In genomic region chr6:136772685-136773472, GRCh38 we compare ENCODE assay signal across 9 cellular contexts. TPM values are rescaled to one million over a fixed set of nuclear protein-coding genes. Genes with fewer than 3 reads are reported as not detected.
DNase-seq lines count a peak whose midpoint lies in the region; ATAC-seq and TF ChIP-seq lines count a peak whose summit lies in the region.
"Had no signal": no experiment of that assay in that cellular context is flagged by ENCODE, and none has a peak within 500 bp of the region (broad histone marks: within the 10 kb centered on the region; RNA-seq: fewer than 3 reads in every experiment).

No MANE protein-coding gene starts in this region.

- H3K4me3 Mint-ChIP-seq in activated T-cell treated with anti-CD3 and anti-CD28 coated beads, Interleukin-2, amount 50 U/mL, for 72 hours = peak overlapping the region; percentile 18 to 72
- H3K4me3 Mint-ChIP-seq in neural crest cell = no peak overlapping the region

- peaks cover 2 to 3% of the 10 kb centered on the region in 2 donors for H3K9me3 Mint-ChIP-seq in activated T-cell treated with anti-CD3 and anti-CD28 coated beads, Interleukin-2, amount 50 U/mL, for 72 hours
- H3K9me3 Mint-ChIP-seq in neural crest cell = no peaks in the 10 kb centered on the region

- no peaks in the 10 kb centered on the region for H3K36me3 ChIP-seq in OCI-LY1 (ENCODE audit: insufficient read depth, low read length)
- H3K36me3 ChIP-seq: uterus had no signal

- TF ChIP-seq CTCF in OCI-LY1 (IDR thresholded peaks at IDR 0.05; ENCODE audit: low read length) (no peak), neural crest cell (conservative IDR thresholded peaks at IDR 0.05) (no peak)

- no peaks in the 10 kb centered on the region for H3K27me3 ChIP-seq in OCI-LY1 (ENCODE audit: insufficient read depth, low read length)
- H3K27me3 ChIP-seq: uterus had no signal

- H3K9me2 ChIP-seq in OCI-LY1 (ENCODE audit: low read depth, low read length) = no peaks in the 10 kb centered on the region

- H2AFZ ChIP-seq in OCI-LY1 (ENCODE audit: low read length) = no peak overlapping the region

- H3K4me3 ChIP-seq in OCI-LY1 (ENCODE audit: low read depth, low read length, poor library complexity, severe bottlenecking) = no peak overlapping the region
- H3K4me3 ChIP-seq: uterus had no signal

- H3F3A ChIP-seq in OCI-LY1 (ENCODE audit: insufficient read depth, low read length) = no peaks in the 10 kb centered on the region

- H3K9me3 ChIP-seq in OCI-LY1 (ENCODE audit: low read length) = no peaks in the 10 kb centered on the region
- H3K9me3 ChIP-seq: uterus had no signal

- no peak overlapping the region; the same call in 1 of the 2 replicates for H3K9ac ChIP-seq in OCI-LY1 (ENCODE audit: low read length)

- ATAC-seq in activated T-cell treated with anti-CD3 and anti-CD28 coated beads, Interleukin-2, amount 50 U/mL, for 72 hours (replicated peaks in 1 of 2) = peak; percentile 73 to 75
- peak; percentile 81 for ATAC-seq in HG03025 (IDR thresholded peaks at IDR 0.05; ENCODE audit: low FRiP score, unreplicated experiment)

- H4K20me1 ChIP-seq in OCI-LY1 (ENCODE audit: insufficient read depth, low read length) = no peaks in the 10 kb centered on the region

- peaks cover 46% of the 10 kb centered on the region for H3K4me1 ChIP-seq in OCI-LY1 (ENCODE audit: insufficient read depth, low read length, severe bottlenecking)
- H3K4me1 ChIP-seq: uterus had no signal

- H3K79me2 ChIP-seq in OCI-LY1 (ENCODE audit: insufficient read depth, low read length) = no peaks in the 10 kb centered on the region; the same call in 1 of the 2 replicates

- no peaks in the 10 kb centered on the region for H3K27me3 Mint-ChIP-seq in activated T-cell treated with anti-CD3 and anti-CD28 coated beads, Interleukin-2, amount 50 U/mL, for 72 hours (ENCODE audit: low read depth)
- peaks cover 6% of the 10 kb centered on the region for H3K27me3 Mint-ChIP-seq in neural crest cell (ENCODE audit: low read depth)

- peak overlapping the region; percentile 45 for H3K27ac ChIP-seq in OCI-LY1 (ENCODE audit: low read depth, low read length, poor library complexity, severe bottlenecking)

- H3K4me2 ChIP-seq in OCI-LY1 (ENCODE audit: low read length) = peak overlapping the region; percentile 41

- peaks cover 3 to 5% of the 10 kb centered on the region in 2 donors for H3K36me3 Mint-ChIP-seq in activated T-cell treated with anti-CD3 and anti-CD28 coated beads, Interleukin-2, amount 50 U/mL, for 72 hours (ENCODE audit: insufficient read depth in 2 of 2)
- H3K36me3 Mint-ChIP-seq in neural crest cell (ENCODE audit: low read depth) = no peaks in the 10 kb centered on the region

- DNase-seq in activated T-cell treated with anti-CD3 and anti-CD28 coated beads, Interleukin-2, amount 50 U/mL, for 72 hours = no peak
- no peak for DNase-seq in activated T-cell treated with anti-CD3 and anti-CD28 coated beads for 4 hours
- no peak for DNase-seq in neural crest cell (ENCODE audit: low read depth, low spot score)
- no peak for DNase-seq in Kasumi-1 (lab: John Stamatoyannopoulos, UW)
- no peak for DNase-seq in activated CD4-positive, alpha-beta T cell treated with anti-CD3 and anti-CD28 coated beads for 1 hour
- DNase-seq in stimulated activated naive CD4-positive, alpha-beta T cell treated with Interleukin-2 at 50 U/mL for 16 hours (lab: John Stamatoyannopoulos, UW) = no peak

- peaks cover 52% of the 10 kb centered on the region for H3K4me1 Mint-ChIP-seq in activated T-cell treated with anti-CD3 and anti-CD28 coated beads, Interleukin-2, amount 50 U/mL, for 72 hours (ENCODE audit: low read depth)
- no peaks in the 10 kb centered on the region for H3K4me1 Mint-ChIP-seq in neural crest cell

- peak overlapping the region; percentile 54 for H3K27ac Mint-ChIP-seq in activated T-cell treated with anti-CD3 and anti-CD28 coated beads, Interleukin-2, amount 50 U/mL, for 72 hours
- H3K27ac Mint-ChIP-seq in neural crest cell (ENCODE audit: unreplicated experiment) = peak overlapping the region; percentile 11

RNA-seq across cellular contexts. Expression of gene MAP3K5, which starts 19.4 kb away (rescaled TPM):
- total RNA-seq in activated T-cell treated with anti-CD3 and anti-CD28 coated beads, Interleukin-2, amount 50 U/mL, for 72 hours = 10 to 100 TPM; 12.8 to 18.5 TPM
- 0.09 TPM in 2 replicates for total RNA-seq in neural crest cell

RNA-seq across cellular contexts. Expression of gene PEX7, which starts 49.5 kb away (rescaled TPM):
- total RNA-seq in activated T-cell treated with anti-CD3 and anti-CD28 coated beads, Interleukin-2, amount 50 U/mL, for 72 hours = 1 to 10 TPM; 3.8 to 4.9 TPM
- 4.5 and 5.3 TPM in 2 replicates for total RNA-seq in neural crest cell

Comparison
In these comparisons a context has a peak if more than half of its experiments do, and no peak if none do; other contexts are left out.
1. RNA of gene MAP3K5, which starts 19.4 kb away (total RNA-seq): 12.8 to 18.5 TPM in activated T-cell treated with anti-CD3 and anti-CD28 coated beads, Interleukin-2, amount 50 U/mL, for 72 hours; 0.09 TPM in neural crest cell; every median in the first group is over 10 times any median in the second.